ENCODE assay signal across 7 cellular contexts in the genomic region with DNA sequence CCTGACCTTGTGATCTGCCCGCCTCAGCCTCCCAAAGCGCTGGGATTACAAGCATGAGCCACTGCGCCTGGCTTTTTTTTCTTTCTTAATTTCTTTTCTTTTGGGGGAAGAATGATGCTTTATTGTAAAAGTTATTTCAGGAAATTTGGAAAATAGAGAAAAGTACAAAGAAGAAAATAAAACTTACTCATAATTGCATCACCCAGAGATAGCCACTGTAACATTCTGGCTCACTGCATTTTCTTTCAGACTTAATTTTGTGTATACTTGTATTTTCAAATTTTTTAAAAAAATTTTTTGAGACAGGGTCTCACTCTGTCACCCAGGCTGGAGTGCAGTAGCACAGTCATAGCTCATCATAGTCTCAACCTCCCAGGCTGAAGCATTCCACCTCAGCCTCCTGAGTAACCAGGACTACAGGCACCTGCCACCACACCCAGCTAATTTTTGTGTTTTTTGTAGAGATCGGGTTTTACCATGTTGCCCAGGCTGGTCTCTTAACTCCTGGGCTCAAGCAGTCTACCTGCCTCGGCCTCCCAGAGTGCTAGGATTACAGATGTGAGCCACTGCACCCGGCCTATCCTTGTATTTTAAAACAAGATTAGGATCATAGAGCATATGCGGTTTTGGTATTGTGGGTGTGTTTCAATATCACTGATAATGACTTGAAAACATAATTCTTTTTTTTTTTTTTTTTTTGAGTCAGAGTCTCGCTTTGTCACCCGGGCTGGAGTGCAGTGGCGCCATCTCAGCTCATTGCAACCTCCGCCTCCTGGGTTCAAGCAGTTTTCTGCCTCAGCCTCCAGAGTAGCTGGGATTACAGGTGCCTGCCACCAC. TPM values are rescaled to one million over a fixed set of nuclear protein-coding genes. Genes with fewer than 3 reads are reported as not detected.
DNase-seq lines count a peak whose midpoint lies in the region; ATAC-seq, FAIRE-seq and TF ChIP-seq lines count a peak whose summit lies in the region.
"Not testable (repeated sequence)": the region's sequence is repeated elsewhere in the genome, so short reads cannot be mapped to it uniquely, and the experiment has no call there.

No MANE protein-coding gene starts in this region.

- H3K27ac Mint-ChIP-seq in central memory CD8-positive, alpha-beta T cell (ENCODE audit: low read depth), result not testable (repeated sequence)

- intact Hi-C loops in HepG2 (cut with micrococcal nuclease; ENCODE audit: unreplicated experiment), result not testable (repeated sequence)

- ATAC-seq in central memory CD8-positive, alpha-beta T cell (replicated peaks; ENCODE audit: extremely low read depth, poor library complexity, severe bottlenecking), result peak; percentile 28
- not testable (repeated sequence) for ATAC-seq in HepG2

- H2AFZ ChIP-seq in HepG2 (ENCODE audit: low read length), result not testable (repeated sequence)

- not testable (repeated sequence) for TF ChIP-seq EP300 in HepG2 (IDR thresholded peaks at IDR 0.05; ENCODE audit: low read depth in 2 of 2, low read length in 2 of 2); HepG2 (CRISPR knock-in tag; IDR thresholded peaks at IDR 0.05; ENCODE audit: borderline replicate concordance)

- H3K27ac ChIP-seq in HepG2 (ENCODE audit: extremely low read length, insufficient read depth, low read length), result not testable (repeated sequence)

- H3K4me1 ChIP-seq in HepG2 (ENCODE audit: insufficient read depth, low read length), result not testable (repeated sequence)

- POLR2A ChIA-PET in HepG2 (lab: Yijun Ruan, JAX), result not testable (repeated sequence)

- not testable (repeated sequence) for H3K4me3 ChIP-seq in HepG2 (replicated peaks in 1 of 3; ENCODE audit: insufficient read depth in 1 of 3, low read depth in 2 of 3, low read length in 3 of 3)

- TF ChIP-seq CTCF in HepG2 (CRISPR knock-in tag; IDR thresholded peaks at IDR 0.05), result not testable (repeated sequence)

- not testable (repeated sequence) for H3K9me3 Mint-ChIP-seq in central memory CD8-positive, alpha-beta T cell

- in situ Hi-C loops in HepG2 (cut with HindIII; ENCODE audit: extremely low pct_ligation_motif_present, low pct_unique_long_range_greater_than_20kb), result not testable (repeated sequence)

- H3K36me3 Mint-ChIP-seq in central memory CD8-positive, alpha-beta T cell (ENCODE audit: insufficient read depth), result not testable (repeated sequence)

- H3K27me3 Mint-ChIP-seq in central memory CD8-positive, alpha-beta T cell, result not testable (repeated sequence)

- DNase-seq in OCI-M1 (lab: John Stamatoyannopoulos, UW) (peak; percentile 49), activated T-cell treated with anti-CD3 and anti-CD28 coated beads for 48 hours (ENCODE audit: low read depth) (peak; percentile 28)
- DNase-seq in activated CD4-positive, alpha-beta T cell treated with anti-CD3 and anti-CD28 coated beads for 48 hours, result peak; percentile 66
- DNase-seq in activated effector memory CD4-positive, alpha-beta T cell treated with anti-CD3 and anti-CD28 coated beads, Interleukin-2, amount 50 U/mL, for 16 hours, result peak; percentile 77
- not testable (repeated sequence) for DNase-seq in central memory CD8-positive, alpha-beta T cell (ENCODE audit: low spot score in 2 of 2); HepG2 (ENCODE audit: low spot score)
- DNase-seq in stimulated activated CD4-positive, alpha-beta T cell treated with anti-CD3 and anti-CD28 coated beads, Interleukin-4, amount 100 ng/mL, for 1 hour, result peak; percentile 16

- H3K4me2 ChIP-seq in HepG2 (ENCODE audit: low read depth, low read length), result peak overlapping the region; percentile 12; the same call in 1 of the 2 replicates

- not testable (repeated sequence) for FAIRE-seq in HepG2 (lab: Jason Lieb, UNC)

- not testable (repeated sequence) for TF ChIP-seq RAD21 in HepG2 (CRISPR knock-in tag; IDR thresholded peaks at IDR 0.05)

- TF ChIP-seq POLR2A in HepG2 (IDR thresholded peaks at IDR 0.05; ENCODE audit: insufficient read depth in 1 of 2, low read depth in 2 of 2, low read length in 2 of 2), result not testable (repeated sequence)

- not testable (repeated sequence) for H3K27me3 ChIP-seq in HepG2 (ENCODE audit: control insufficient read depth in 1 of 2, insufficient read depth in 2 of 2, low read length in 2 of 2)

- not testable (repeated sequence) for H3K4me3 Mint-ChIP-seq in central memory CD8-positive, alpha-beta T cell

- H3K4me1 Mint-ChIP-seq in central memory CD8-positive, alpha-beta T cell, result not testable (repeated sequence)

- not testable (repeated sequence) for BruUV-seq in HepG2 (replicated peaks; lab: Mats Ljungman, UMichigan)

- H3K9me3 ChIP-seq in HepG2 (ENCODE audit: low read length), result not testable (repeated sequence)

- not testable (repeated sequence) for H4K20me1 ChIP-seq in HepG2 (ENCODE audit: insufficient read depth, low read length)

- H3K36me3 ChIP-seq in HepG2 (replicated peaks in 1 of 2; ENCODE audit: control insufficient read depth in 1 of 2, insufficient read depth in 2 of 2, low read length in 2 of 2), result not testable (repeated sequence)

- H3K79me2 ChIP-seq in HepG2 (ENCODE audit: insufficient read depth, low read length), result not testable (repeated sequence)

- CTCF ChIA-PET in HepG2 (lab: Yijun Ruan, JAX; ENCODE audit: low intra/inter-chr PET ratio, low total read pairs), result not testable (repeated sequence)

- 57% methylated on average over 11 of the region's 11 CpGs for WGBS in HepG2 (ENCODE audit: low lambda C conversion rate)

- not testable (repeated sequence) for H3K9ac ChIP-seq in HepG2 (ENCODE audit: insufficient read depth, low read depth, low read length)

RNA-seq across cellular contexts. Expression of gene RAD9B, which starts 19.0 kb away (rescaled TPM):
- total RNA-seq in HepG2 (2016; rRNA removed; fragmentation: Illumina TruSeq; extraction: Trizol), result 0.38 TPM in 2 replicates
- 0.44 TPM in 1 of 2 replicates, not detected in the other for total RNA-seq in HepG2 (2016; cell fraction: cytosol; rRNA removed; fragmentation: Illumina TruSeq; extraction: Trizol; ENCODE audit: low read depth)
- 0.27 and 0.28 TPM in 2 replicates for total RNA-seq in HepG2 (2016; cell fraction: insoluble cytoplasmic fraction; rRNA removed; fragmentation: Illumina TruSeq; extraction: Trizol)
- total RNA-seq in HepG2 (2016; cell fraction: membrane; rRNA removed; fragmentation: Illumina TruSeq; extraction: Trizol), result 0.19 TPM in 1 of 2 replicates, not detected in the other
- not detected in 2 replicates for total RNA-seq in HepG2 (2016; cell fraction: nucleus; rRNA removed; fragmentation: Illumina TruSeq; extraction: Trizol)
- polyA plus RNA-seq in HepG2 (2011; rRNA removed), result 0.05 and 0.10 TPM in 2 replicates
- 0.03 and 0.04 TPM in 2 replicates for polyA plus RNA-seq in HepG2 (2011; cell fraction: cytosol; rRNA removed)
- polyA plus RNA-seq in HepG2 (2011; cell fraction: nucleus; rRNA removed), result 0.09 TPM in 1 of 2 replicates, not detected in the other
- polyA plus RNA-seq in HepG2 (2012), result 0.12 and 0.27 TPM in 2 replicates
- 0.06 TPM in 1 of 2 replicates, not detected in the other for polyA plus RNA-seq in HepG2 (2016; cell fraction: cytosol; fragmentation: Illumina TruSeq; extraction: Trizol; ENCODE audit: low read depth)
- 0.16 and 0.24 TPM in 2 replicates for polyA plus RNA-seq in HepG2 (2016; cell fraction: insoluble cytoplasmic fraction; fragmentation: Illumina TruSeq; extraction: Trizol; ENCODE audit: low read depth)
- polyA plus RNA-seq in HepG2 (2016; cell fraction: membrane; fragmentation: Illumina TruSeq; extraction: Trizol; ENCODE audit: low read depth), result 0.07 and 0.17 TPM in 2 replicates
- polyA plus RNA-seq in HepG2 (2016; cell fraction: nucleus; fragmentation: Illumina TruSeq; extraction: Trizol; ENCODE audit: insufficient read depth, low read depth), result 0.25 TPM in 1 of 2 replicates, not detected in the other
- 0.37 TPM in 1 of 2 replicates, not detected in the other for polyA minus RNA-seq in HepG2 (2011; rRNA and poly(A)+ RNA removed; ENCODE audit: low replicate concordance)
- not detected in 2 replicates for polyA minus RNA-seq in HepG2 (2011; cell fraction: cytosol; rRNA and poly(A)+ RNA removed)
- polyA minus RNA-seq in HepG2 (2011; cell fraction: nucleus; rRNA and poly(A)+ RNA removed), result 0.12 and 0.26 TPM in 2 replicates

RNA-seq across cellular contexts. Expression of gene VPS29, which starts 19.2 kb away (rescaled TPM):
- 107 and 161 TPM in 2 replicates for total RNA-seq in HepG2 (2016; rRNA removed; fragmentation: Illumina TruSeq; extraction: Trizol)
- 34.7 and 38.8 TPM in 2 replicates for total RNA-seq in HepG2 (2016; cell fraction: cytosol; rRNA removed; fragmentation: Illumina TruSeq; extraction: Trizol; ENCODE audit: low read depth)
- total RNA-seq in HepG2 (2016; cell fraction: insoluble cytoplasmic fraction; rRNA removed; fragmentation: Illumina TruSeq; extraction: Trizol), result 112 and 168 TPM in 2 replicates
- total RNA-seq in HepG2 (2016; cell fraction: membrane; rRNA removed; fragmentation: Illumina TruSeq; extraction: Trizol), result 44.9 and 45.0 TPM in 2 replicates
- 50.0 and 57.0 TPM in 2 replicates for total RNA-seq in HepG2 (2016; cell fraction: nucleus; rRNA removed; fragmentation: Illumina TruSeq; extraction: Trizol)
- 100 and 114 TPM in 2 replicates for polyA plus RNA-seq in HepG2 (2011; rRNA removed)
- 58.3 and 73.6 TPM in 2 replicates for polyA plus RNA-seq in HepG2 (2011; cell fraction: cytosol; rRNA removed)
- 45.3 and 65.3 TPM in 2 replicates for polyA plus RNA-seq in HepG2 (2011; cell fraction: nucleus; rRNA removed)
- 84.2 and 88.0 TPM in 2 replicates for polyA plus RNA-seq in HepG2 (2012)
- 49.4 and 58.6 TPM in 2 replicates for polyA plus RNA-seq in HepG2 (2016; cell fraction: cytosol; fragmentation: Illumina TruSeq; extraction: Trizol; ENCODE audit: low read depth)
- 175 and 205 TPM in 2 replicates for polyA plus RNA-seq in HepG2 (2016; cell fraction: insoluble cytoplasmic fraction; fragmentation: Illumina TruSeq; extraction: Trizol; ENCODE audit: low read depth)
- polyA plus RNA-seq in HepG2 (2016; cell fraction: membrane; fragmentation: Illumina TruSeq; extraction: Trizol; ENCODE audit: low read depth), result 42.2 and 44.9 TPM in 2 replicates
- polyA plus RNA-seq in HepG2 (2016; cell fraction: nucleus; fragmentation: Illumina TruSeq; extraction: Trizol; ENCODE audit: insufficient read depth, low read depth), result 141 and 142 TPM in 2 replicates
- 14.3 and 39.7 TPM in 2 replicates for polyA minus RNA-seq in HepG2 (2011; rRNA and poly(A)+ RNA removed; ENCODE audit: low replicate concordance)
- polyA minus RNA-seq in HepG2 (2011; cell fraction: cytosol; rRNA and poly(A)+ RNA removed), result 17.8 and 23.5 TPM in 2 replicates
- polyA minus RNA-seq in HepG2 (2011; cell fraction: nucleus; rRNA and poly(A)+ RNA removed), result 38.6 and 50.0 TPM in 2 replicates

RNA-seq across cellular contexts. Expression of gene FAM216A, which starts 52.4 kb away (rescaled TPM):
- 19.4 and 20.3 TPM in 2 replicates for total RNA-seq in HepG2 (2016; rRNA removed; fragmentation: Illumina TruSeq; extraction: Trizol)
- 15.2 and 19.2 TPM in 2 replicates for total RNA-seq in HepG2 (2016; cell fraction: cytosol; rRNA removed; fragmentation: Illumina TruSeq; extraction: Trizol; ENCODE audit: low read depth)
- total RNA-seq in HepG2 (2016; cell fraction: insoluble cytoplasmic fraction; rRNA removed; fragmentation: Illumina TruSeq; extraction: Trizol), result 19.5 and 21.9 TPM in 2 replicates
- total RNA-seq in HepG2 (2016; cell fraction: membrane; rRNA removed; fragmentation: Illumina TruSeq; extraction: Trizol), result 8.0 and 9.8 TPM in 2 replicates
- total RNA-seq in HepG2 (2016; cell fraction: nucleus; rRNA removed; fragmentation: Illumina TruSeq; extraction: Trizol), result 9.2 and 11.8 TPM in 2 replicates
- polyA plus RNA-seq in HepG2 (2011; rRNA removed), result 26.9 and 31.2 TPM in 2 replicates
- 21.4 and 24.9 TPM in 2 replicates for polyA plus RNA-seq in HepG2 (2011; cell fraction: cytosol; rRNA removed)
- 18.2 and 18.7 TPM in 2 replicates for polyA plus RNA-seq in HepG2 (2011; cell fraction: nucleus; rRNA removed)
- polyA plus RNA-seq in HepG2 (2012), result 15.3 and 18.9 TPM in 2 replicates
- 2.7 and 3.4 TPM in 2 replicates for polyA plus RNA-seq in HepG2 (2016; cell fraction: cytosol; fragmentation: Illumina TruSeq; extraction: Trizol; ENCODE audit: low read depth)
- 22.7 and 22.9 TPM in 2 replicates for polyA plus RNA-seq in HepG2 (2016; cell fraction: insoluble cytoplasmic fraction; fragmentation: Illumina TruSeq; extraction: Trizol; ENCODE audit: low read depth)
- 4.1 and 6.1 TPM in 2 replicates for polyA plus RNA-seq in HepG2 (2016; cell fraction: membrane; fragmentation: Illumina TruSeq; extraction: Trizol; ENCODE audit: low read depth)
- 16.8 and 18.7 TPM in 2 replicates for polyA plus RNA-seq in HepG2 (2016; cell fraction: nucleus; fragmentation: Illumina TruSeq; extraction: Trizol; ENCODE audit: insufficient read depth, low read depth)
- 16.3 and 32.2 TPM in 2 replicates for polyA minus RNA-seq in HepG2 (2011; rRNA and poly(A)+ RNA removed; ENCODE audit: low replicate concordance)
- polyA minus RNA-seq in HepG2 (2011; cell fraction: cytosol; rRNA and poly(A)+ RNA removed), result 9.6 and 10.2 TPM in 2 replicates
- 20.1 and 21.0 TPM in 2 replicates for polyA minus RNA-seq in HepG2 (2011; cell fraction: nucleus; rRNA and poly(A)+ RNA removed)

RNA-seq across cellular contexts. Expression of gene GPN3, which starts 53.0 kb away (rescaled TPM):
- total RNA-seq in HepG2 (2016; rRNA removed; fragmentation: Illumina TruSeq; extraction: Trizol), result 29.5 and 41.4 TPM in 2 replicates
- 5.9 and 7.1 TPM in 2 replicates for total RNA-seq in HepG2 (2016; cell fraction: cytosol; rRNA removed; fragmentation: Illumina TruSeq; extraction: Trizol; ENCODE audit: low read depth)
- 27.6 and 45.7 TPM in 2 replicates for total RNA-seq in HepG2 (2016; cell fraction: insoluble cytoplasmic fraction; rRNA removed; fragmentation: Illumina TruSeq; extraction: Trizol)
- total RNA-seq in HepG2 (2016; cell fraction: membrane; rRNA removed; fragmentation: Illumina TruSeq; extraction: Trizol), result 11.7 and 13.4 TPM in 2 replicates
- 11.3 and 13.6 TPM in 2 replicates for total RNA-seq in HepG2 (2016; cell fraction: nucleus; rRNA removed; fragmentation: Illumina TruSeq; extraction: Trizol)
- polyA plus RNA-seq in HepG2 (2011; rRNA removed), result 15.7 and 28.7 TPM in 2 replicates
- 16.6 and 23.7 TPM in 2 replicates for polyA plus RNA-seq in HepG2 (2011; cell fraction: cytosol; rRNA removed)
- polyA plus RNA-seq in HepG2 (2011; cell fraction: nucleus; rRNA removed), result 3.1 and 4.0 TPM in 2 replicates
- 16.0 and 21.5 TPM in 2 replicates for polyA plus RNA-seq in HepG2 (2012)
- 5.8 and 6.3 TPM in 2 replicates for polyA plus RNA-seq in HepG2 (2016; cell fraction: cytosol; fragmentation: Illumina TruSeq; extraction: Trizol; ENCODE audit: low read depth)
- polyA plus RNA-seq in HepG2 (2016; cell fraction: insoluble cytoplasmic fraction; fragmentation: Illumina TruSeq; extraction: Trizol; ENCODE audit: low read depth), result 41.0 and 48.7 TPM in 2 replicates
- polyA plus RNA-seq in HepG2 (2016; cell fraction: membrane; fragmentation: Illumina TruSeq; extraction: Trizol; ENCODE audit: low read depth), result 8.6 and 10.1 TPM in 2 replicates
- 20.1 and 22.8 TPM in 2 replicates for polyA plus RNA-seq in HepG2 (2016; cell fraction: nucleus; fragmentation: Illumina TruSeq; extraction: Trizol; ENCODE audit: insufficient read depth, low read depth)
- 15.6 and 33.6 TPM in 2 replicates for polyA minus RNA-seq in HepG2 (2011; rRNA and poly(A)+ RNA removed; ENCODE audit: low replicate concordance)
- polyA minus RNA-seq in HepG2 (2011; cell fraction: cytosol; rRNA and poly(A)+ RNA removed), result 15.4 and 16.1 TPM in 2 replicates
- 4.2 and 7.6 TPM in 2 replicates for polyA minus RNA-seq in HepG2 (2011; cell fraction: nucleus; rRNA and poly(A)+ RNA removed)
